ENCODE assay signal across 18 cellular contexts in the genomic region with DNA sequence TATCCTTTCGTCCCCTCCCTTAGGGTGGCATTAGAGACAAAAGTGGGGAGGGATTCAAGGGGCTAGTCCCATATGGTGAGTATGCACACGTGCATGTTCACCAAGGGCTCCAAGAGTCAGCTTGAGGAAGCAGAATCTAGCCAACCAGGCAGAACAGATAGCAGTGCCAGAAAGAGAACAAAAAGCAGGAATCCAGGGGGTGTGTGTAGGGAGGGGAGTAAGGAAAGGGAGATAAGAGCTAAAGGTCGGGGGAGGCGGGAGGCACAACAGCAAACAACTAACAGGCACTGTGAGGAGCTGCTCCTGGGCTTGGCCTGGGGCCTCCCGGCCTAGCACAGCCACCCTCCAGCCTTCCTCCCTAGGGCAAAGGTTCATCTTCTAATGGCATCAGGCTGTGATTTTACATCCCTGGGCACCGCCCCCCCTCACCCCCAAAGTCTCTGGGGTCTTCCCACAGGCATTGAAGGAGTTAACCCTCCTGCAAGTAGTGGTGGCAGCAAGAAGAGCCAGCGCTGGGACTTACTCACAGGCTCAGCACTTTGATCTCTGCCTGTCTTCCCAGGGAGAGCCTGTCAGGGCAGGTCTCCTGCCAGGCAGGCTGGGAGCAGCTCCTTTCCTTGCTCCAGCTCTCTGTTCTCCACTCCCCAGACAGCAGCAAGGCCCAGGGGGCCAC. TPM values are rescaled to one million over a fixed set of nuclear protein-coding genes. Genes with fewer than 3 reads are reported as not detected.
A peak's percentile ranks its signal among the peaks of the same experiment; 100 is the strongest.
DNase-seq lines count a peak whose midpoint lies in the region; ATAC-seq, FAIRE-seq and TF ChIP-seq lines count a peak whose summit lies in the region.
"Had no signal": no experiment of that assay in that cellular context is flagged by ENCODE, and none has a peak within 500 bp of the region (broad histone marks: within the 10 kb centered on the region; RNA-seq: fewer than 3 reads in every experiment).

No MANE protein-coding gene starts in this region.

- H2BK120ac ChIP-seq in H1 (replicated peaks; ENCODE audit: low read depth, low read length), result no peak overlapping the region

- no peak for FAIRE-seq in H1 (lab: Jason Lieb, UNC)
- FAIRE-seq: GM19239 had no signal

- H2BK15ac ChIP-seq in H1 (ENCODE audit: low read length), result 0 out of 2 replicates have a peak overlapping the region, but pooled peaks have one; percentile 67

- 69% methylated on average over 7 of the region's 7 CpGs; no CpG with 5 or more reads in 1 of the 2 experiments for WGBS in H1 (ENCODE audit: extremely low coverage in 1 of 2, insufficient coverage in 1 of 2, insufficient read length in 1 of 2, insufficient replicate concordance in 2 of 2, low coverage in 1 of 2, low lambda C conversion rate in 2 of 2, missing lambda C conversion rate in 1 of 2), 2 experiments

- H3K4me2 ChIP-seq in H1 (ENCODE audit: insufficient read depth in 1 of 2, low read depth in 2 of 2, low read length in 2 of 2), result no peak overlapping the region

- H3K4me3 ChIP-seq in cardiac muscle cell (no peak overlapping the region), H1 (ENCODE audit: extremely low read depth in 1 of 4, insufficient read depth in 2 of 4, low read depth in 3 of 4, low read length in 4 of 4) (no peak overlapping the region), mucosa of descending colon (no peak overlapping the region)
- H3K4me3 ChIP-seq: heart right ventricle had no signal

- no peak overlapping the region for H3K9ac ChIP-seq in H1 (replicated peaks in 1 of 4; ENCODE audit: extremely low read depth in 1 of 4, low read depth in 3 of 4, low read length in 3 of 4)

- no peaks in the 10 kb centered on the region for H3K79me2 ChIP-seq in H1 (ENCODE audit: control insufficient read depth in 1 of 2, insufficient read depth in 2 of 2, low read length in 2 of 2)

- H3K27ac ChIP-seq in cardiac muscle cell (peak overlapping the region; percentile 90), H1 (ENCODE audit: low read depth, low read length) (no peak overlapping the region)
- H3K27ac ChIP-seq: heart right ventricle had no signal

- ATAC-seq in Right ventricle myocardium superior (ENCODE audit: poor library complexity), result no peak
- ATAC-seq in mucosa of descending colon, result peak; percentile 80
- no peak for ATAC-seq in GM21619 (IDR thresholded peaks at IDR 0.05; ENCODE audit: unreplicated experiment)
- no peak for ATAC-seq in HG02885 (IDR thresholded peaks at IDR 0.05; ENCODE audit: poor library complexity, unreplicated experiment)
- ATAC-seq: left cardiac atrium; PC-3; stimulated activated naive CD8-positive, alpha-beta T cell treated with anti-CD3 and anti-CD28 coated beads, Interleukin-15, Interleukin-2, amounts not matched to agents 100 U/mL and 50 U/mL, for 24 hours had no signal

- H4K5ac ChIP-seq in H1 (ENCODE audit: insufficient read length, low read depth, low read length), result no peak overlapping the region

- H3K36me3 ChIP-seq in cardiac muscle cell (no peaks in the 10 kb centered on the region), H1 (ENCODE audit: control insufficient read depth in 2 of 4, insufficient read depth in 4 of 4, low read length in 3 of 4) (no peaks in the 10 kb centered on the region), mucosa of descending colon (ENCODE audit: low read depth) (no peaks in the 10 kb centered on the region)
- H3K36me3 ChIP-seq: heart right ventricle had no signal

- no peaks in the 10 kb centered on the region for H4K20me1 ChIP-seq in H1 (replicated peaks in 1 of 2; ENCODE audit: control insufficient read depth in 1 of 2, insufficient read depth in 2 of 2, low read length in 2 of 2)

- no peaks in the 10 kb centered on the region for H3K9me3 ChIP-seq in cardiac muscle cell (ENCODE audit: low read depth)
- H3K9me3 ChIP-seq in H1 (ENCODE audit: insufficient read depth in 2 of 2, low read depth in 1 of 2, low read length in 1 of 2), result no peaks in the 10 kb centered on the region
- no peaks in the 10 kb centered on the region for H3K9me3 ChIP-seq in mucosa of descending colon
- H3K9me3 ChIP-seq: heart right ventricle had no signal

- peak; percentile 44 to 50 for DNase-seq in cardiac muscle cell (ENCODE audit: low read depth in 1 of 2, low spot score in 1 of 2)
- DNase-seq in Right ventricle myocardium superior, result no peak
- no peak for DNase-seq in H1 (ENCODE audit: low read depth in 1 of 2, low spot score in 2 of 2)
- peak; percentile 60 to 75 (median 69) for DNase-seq in mucosa of descending colon
- DNase-seq in posterior vena cava (ENCODE audit: low spot score), result no peak
- DNase-seq in inferior parietal cortex (ENCODE audit: extremely low spot score), result no peak
- DNase-seq: COR-L47; heart right ventricle; left cardiac atrium; NCI-H1417 treated with DMSO at 0.1 percent for 48 hours; NCI-H510A; PC-3; stimulated activated naive CD8-positive, alpha-beta T cell treated with anti-CD3 and anti-CD28 coated beads, Interleukin-15, Interleukin-2, amounts not matched to agents 100 U/mL and 50 U/mL, for 24 hours had no signal

- no peaks in the 10 kb centered on the region; the same call in 1 of the 2 replicates for H3K23me2 ChIP-seq in H1 (ENCODE audit: low read depth, low read length)

- CTCF ChIA-PET in H1 (lab: Charles Lee; ENCODE audit: partially characterized antibody), result interaction anchor here (0.7 to 6.0 kb wide), 12 partner anchors 12 to 83 kb away, joined by 3 to 32 read pairs (median 5); partner anchors contain the start of genes RNF43 and SUPT4H1

- H3K4ac ChIP-seq in H1 (replicated peaks; ENCODE audit: insufficient read length, low read depth, low read length), result no peak overlapping the region

- intact Hi-C loops in Right ventricle myocardium superior (cut with DNase I), result no loop called here
- intact Hi-C loops in mucosa of descending colon (cut with DNase I, micrococcal nuclease), result no loop called here
- intact Hi-C loops in posterior vena cava (cut with DNase I), result no loop called here

- no peak overlapping the region for H3K18ac ChIP-seq in H1 (ENCODE audit: extremely low read depth, low read length)

- peak overlapping the region; percentile 1; the same call in 1 of the 2 replicates for H2BK5ac ChIP-seq in H1 (ENCODE audit: low read depth, low read length)

- H4K8ac ChIP-seq in H1 (ENCODE audit: extremely low read depth, insufficient read depth, low read length), result no peak overlapping the region

- H3K27me3 ChIP-seq in cardiac muscle cell, result no peaks in the 10 kb centered on the region
- H3K27me3 ChIP-seq in H1 (replicated peaks in 1 of 4; ENCODE audit: control insufficient read depth in 3 of 4, extremely low read depth in 1 of 4, insufficient read depth in 3 of 4, low read length in 3 of 4), result no peaks in the 10 kb centered on the region

- H3K79me1 ChIP-seq in H1 (ENCODE audit: low read depth, low read length), result no peaks in the 10 kb centered on the region

- no peak overlapping the region for H4K91ac ChIP-seq in H1 (replicated peaks; ENCODE audit: insufficient read length, low read length)

- no peak overlapping the region for H2AFZ ChIP-seq in H1 (ENCODE audit: low read length)

- H2BK20ac ChIP-seq in H1 (ENCODE audit: low read length), result no peak overlapping the region

- POLR2A ChIA-PET in H1 (lab: Charles Lee; ENCODE audit: partially characterized antibody), result interaction anchor here (0.9 to 4.5 kb wide), 3 partner anchors 8 to 21 kb away, joined by 3 to 30 read pairs (median 12); partner anchors contain the start of gene SUPT4H1

- TF ChIP-seq EP300 in H1 (IDR thresholded peaks at IDR 0.05; ENCODE audit: borderline replicate concordance in 1 of 2, low read depth in 2 of 2, low read length in 2 of 2), result no peak

- TF ChIP-seq CTCF in cardiac muscle cell (IDR thresholded peaks at IDR 0.05; ENCODE audit: low read depth, low read length), result no peak
- TF ChIP-seq CTCF in H1 (IDR thresholded peaks at IDR 0.05; ENCODE audit: control extremely low read depth in 1 of 3, insufficient read depth in 1 of 3, low read depth in 1 of 3, low read length in 3 of 3), result no peak
- TF ChIP-seq CTCF in mucosa of descending colon (IDR thresholded peaks at IDR 0.05), result no peak

- H3K14ac ChIP-seq in H1 (ENCODE audit: insufficient read length), result no peak overlapping the region

- H3K4me1 ChIP-seq in cardiac muscle cell (ENCODE audit: low read depth) (peaks cover 27% of the 10 kb centered on the region), H1 (replicated peaks in 1 of 4; ENCODE audit: control insufficient read depth in 3 of 4, insufficient read depth in 4 of 4, low read length in 3 of 4) (peaks cover 0 to 2% (median 0%) of the 10 kb centered on the region in 4 experiments; a peak in 1 of 7 replicates), mucosa of descending colon (ENCODE audit: low read depth) (peaks cover 38% of the 10 kb centered on the region)

- no peak overlapping the region for H3K23ac ChIP-seq in H1 (ENCODE audit: insufficient read length)

- H2BK12ac ChIP-seq in H1 (ENCODE audit: low read depth, low read length), result no peak overlapping the region

- no peak for TF ChIP-seq POLR2A in H1 (IDR thresholded peaks at IDR 0.05; ENCODE audit: control extremely low read depth in 1 of 2, low read depth in 2 of 2, low read length in 2 of 2)

- no peak overlapping the region for H3K56ac ChIP-seq in H1 (replicated peaks; ENCODE audit: insufficient read length, low read depth, low read length)

- TF ChIP-seq RAD21 in H1 (IDR thresholded peaks at IDR 0.05 in 1 of 2, conservative IDR thresholded peaks at IDR 0.05 in 1 of 2; ENCODE audit: low read depth in 2 of 2, low read length in 2 of 2), result no peak

- H2AK5ac ChIP-seq in H1 (ENCODE audit: low read depth, low read length), result no peak overlapping the region

RNA-seq across cellular contexts. Expression of gene SUPT4H1, which starts 12.4 kb away (rescaled TPM):
- total RNA-seq in cardiac muscle cell (94.6 and 152 TPM in 2 replicates), Right ventricle myocardium superior (59.2 TPM), mucosa of descending colon (10 to 100 TPM; 57.9 to 79.5 (median 68.9) TPM), posterior vena cava (10 to 100 TPM; 48.4 to 50.1 TPM)
- polyA plus RNA-seq in cardiac muscle cell (97.9 and 102 TPM in 2 replicates), H1 (2011; rRNA removed) (115 and 143 TPM in 2 replicates)
- total RNA-seq in H1 (2021; fragmentation: NEBNext Ultra II Directional; extraction: Animal tissue kit (Norgen Biotek cat#: 25700)), result 103 and 112 TPM in 2 replicates
- polyA plus RNA-seq in H1 (2011; cell fraction: cytosol; rRNA removed), result 144 TPM
- polyA plus RNA-seq in H1 (2011; cell fraction: nucleus; rRNA removed), result 67.4 TPM
- polyA plus RNA-seq in H1 (2012, experiment 1 of 2), result 166 to 180 TPM (median 170 TPM) in 4 replicates
- polyA plus RNA-seq in H1 (2012, experiment 2 of 2), result 181 TPM
- polyA plus RNA-seq in H1 (2013, experiment 1 of 2), result 66.5 TPM
- 66.6 TPM for polyA plus RNA-seq in H1 (2013, experiment 2 of 2)
- 73.5 and 87.0 TPM in 2 replicates for polyA minus RNA-seq in H1 (2011; rRNA and poly(A)+ RNA removed)
- polyA minus RNA-seq in H1 (2011; cell fraction: cytosol; rRNA and poly(A)+ RNA removed), result 50.8 TPM
- polyA minus RNA-seq in H1 (2011; cell fraction: nucleus; rRNA and poly(A)+ RNA removed), result 33.5 TPM

RNA-seq across cellular contexts. Expression of gene TSPOAP1, which starts 35.8 kb away (rescaled TPM):
- total RNA-seq in cardiac muscle cell (45.1 and 92.1 TPM in 2 replicates), Right ventricle myocardium superior (13.6 TPM), mucosa of descending colon (10 to 100 TPM in 1 of 3 donors, 1 to 10 TPM in 2; 5.3 to 27.7 (median 8.3) TPM), posterior vena cava (1 to 10 TPM; 8.2 to 10.0 TPM)
- polyA plus RNA-seq in cardiac muscle cell (77.5 and 85.3 TPM in 2 replicates), H1 (2011; rRNA removed) (7.6 and 9.8 TPM in 2 replicates)
- 9.2 and 9.8 TPM in 2 replicates for total RNA-seq in H1 (2021; fragmentation: NEBNext Ultra II Directional; extraction: Animal tissue kit (Norgen Biotek cat#: 25700))
- polyA plus RNA-seq in H1 (2011; cell fraction: cytosol; rRNA removed), result 13.8 TPM
- polyA plus RNA-seq in H1 (2011; cell fraction: nucleus; rRNA removed), result 69.7 TPM
- polyA plus RNA-seq in H1 (2012, experiment 1 of 2), result 14.7 to 18.9 TPM (median 15.9 TPM) in 4 replicates
- polyA plus RNA-seq in H1 (2012, experiment 2 of 2), result 6.2 TPM
- polyA plus RNA-seq in H1 (2013, experiment 1 of 2), result 4.8 TPM
- 4.1 TPM for polyA plus RNA-seq in H1 (2013, experiment 2 of 2)
- 2.9 and 6.6 TPM in 2 replicates for polyA minus RNA-seq in H1 (2011; rRNA and poly(A)+ RNA removed)
- polyA minus RNA-seq in H1 (2011; cell fraction: cytosol; rRNA and poly(A)+ RNA removed), result 5.8 TPM
- 8.9 TPM for polyA minus RNA-seq in H1 (2011; cell fraction: nucleus; rRNA and poly(A)+ RNA removed)

RNA-seq across cellular contexts. Expression of gene RNF43, which starts 52.9 kb away (rescaled TPM):
- total RNA-seq in cardiac muscle cell (8.6 and 8.7 TPM in 2 replicates), Right ventricle myocardium superior (3.8 TPM), mucosa of descending colon (10 to 100 TPM; 24.2 to 68.5 (median 37.7) TPM), posterior vena cava (not detected)
- polyA plus RNA-seq in cardiac muscle cell (5.0 and 9.4 TPM in 2 replicates), H1 (2011; rRNA removed) (1.5 and 2.3 TPM in 2 replicates)
- 0.89 and 2.4 TPM in 2 replicates for total RNA-seq in H1 (2021; fragmentation: NEBNext Ultra II Directional; extraction: Animal tissue kit (Norgen Biotek cat#: 25700))
- polyA plus RNA-seq in H1 (2011; cell fraction: cytosol; rRNA removed), result 1.0 TPM
- 2.4 TPM for polyA plus RNA-seq in H1 (2011; cell fraction: nucleus; rRNA removed)
- 0.93 to 1.1 TPM (median 1.0 TPM) in 4 replicates for polyA plus RNA-seq in H1 (2012, experiment 1 of 2)
- polyA plus RNA-seq in H1 (2012, experiment 2 of 2), result 0.37 TPM
- 1.2 TPM for polyA plus RNA-seq in H1 (2013, experiment 1 of 2)
- 2.0 TPM for polyA plus RNA-seq in H1 (2013, experiment 2 of 2)
- 1.4 and 2.0 TPM in 2 replicates for polyA minus RNA-seq in H1 (2011; rRNA and poly(A)+ RNA removed)
- 1.0 TPM for polyA minus RNA-seq in H1 (2011; cell fraction: cytosol; rRNA and poly(A)+ RNA removed)
- polyA minus RNA-seq in H1 (2011; cell fraction: nucleus; rRNA and poly(A)+ RNA removed), result 1.9 TPM
- polyA plus RNA-seq: AG04450, neural cell had no signal

Comparison
In these comparisons a context has a peak if more than half of its experiments do, and no peak if none do; other contexts are left out.
1. DNase-seq: peak in cardiac muscle cell (2 of 2) and mucosa of descending colon (3 of 3); none in Right ventricle myocardium superior (single experiment), H1 (0 of 2), posterior vena cava (single experiment) and inferior parietal cortex (single experiment).